In the genomic region with DNA sequence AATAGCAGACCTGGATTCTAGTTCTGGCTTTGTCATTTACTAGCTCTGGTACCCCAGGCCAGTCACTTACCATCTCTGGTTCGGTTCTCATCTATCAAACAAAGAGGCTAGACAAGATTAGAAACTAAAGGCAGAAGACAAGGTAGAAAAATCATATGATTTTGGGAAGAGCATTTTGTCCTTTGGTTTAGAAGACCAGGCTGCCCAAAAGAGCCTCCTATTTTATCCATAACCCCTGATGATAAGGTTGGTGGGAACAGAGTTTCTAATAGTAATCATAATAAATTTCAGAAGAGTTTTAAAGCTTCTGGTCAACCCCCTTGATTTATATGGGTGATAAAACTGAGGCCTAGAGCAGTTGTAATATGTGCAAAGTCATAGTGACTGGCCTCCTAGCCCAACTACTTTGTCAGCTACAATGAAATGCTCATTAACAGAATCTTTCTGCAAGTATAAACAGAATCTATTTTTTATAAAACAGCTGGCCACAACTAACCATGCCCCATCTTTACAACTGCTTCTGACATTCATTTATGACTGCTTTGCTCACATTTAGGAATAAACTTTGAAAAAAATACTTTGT, we compare ENCODE assay signal across 19 cellular contexts. TPM values are rescaled to one million over a fixed set of nuclear protein-coding genes. Genes with fewer than 3 reads are reported as not detected.
DNase-seq lines count a peak whose midpoint lies in the region; ATAC-seq and TF ChIP-seq lines count a peak whose summit lies in the region.
"Had no signal": no experiment of that assay in that cellular context is flagged by ENCODE, and none has a peak within 500 bp of the region (broad histone marks: within the 10 kb centered on the region; RNA-seq: fewer than 3 reads in every experiment).

No MANE protein-coding gene starts in this region.

- H3K4me3 Mint-ChIP-seq in naive thymus-derived CD8-positive, alpha-beta T cell: no peak overlapping the region
- H3K4me3 Mint-ChIP-seq: activated CD4-positive, alpha-beta T cell treated with anti-CD3 and anti-CD28 coated beads, Interleukin-2, amount 10 ng/mL, durations not matched to agents 7 days and 5 days; natural killer cell had no signal

- peak overlapping the region; percentile 98 for H3K18ac ChIP-seq in IMR-90 (ENCODE audit: low read depth, low read length)

- POLR2A ChIA-PET in AG04450 (lab: Yijun Ruan, JAX): interaction anchor here (1.3 to 1.7 kb wide), 2 partner anchors 11 to 87 kb away, joined by 5 to 6 read pairs; a partner anchor contains a TSS
- POLR2A ChIA-PET in IMR-90 (lab: Charles Lee; ENCODE audit: unreplicated experiment): no interaction called here
- POLR2A ChIA-PET in naive thymus-derived CD8-positive, alpha-beta T cell (lab: Charles Lee): no interaction called here

- no peaks in the 10 kb centered on the region for H3K9me3 Mint-ChIP-seq in naive thymus-derived CD8-positive, alpha-beta T cell
- H3K9me3 Mint-ChIP-seq: activated CD4-positive, alpha-beta T cell treated with anti-CD3 and anti-CD28 coated beads, Interleukin-2, amount 10 ng/mL, durations not matched to agents 7 days and 5 days; natural killer cell had no signal

- H3K27me3 ChIP-seq in AG04450 (ENCODE audit: control insufficient read depth, insufficient read depth, low read length) (no peaks in the 10 kb centered on the region), IMR-90 (ENCODE audit: control insufficient read depth, insufficient read depth, low read length) (no peaks in the 10 kb centered on the region), muscle layer of duodenum (ENCODE audit: low read depth, low read length) (no peaks in the 10 kb centered on the region), thyroid gland (no peaks in the 10 kb centered on the region)
- H3K27me3 ChIP-seq: foreskin keratinocyte, SJCRH30 had no signal

- ATAC-seq in IMR-90 (ENCODE audit: low read depth) (peak; percentile 41), HG02970 (IDR thresholded peaks at IDR 0.05; ENCODE audit: low FRiP score, unreplicated experiment) (no peak)
- ATAC-seq in naive thymus-derived CD8-positive, alpha-beta T cell: no peak
- ATAC-seq: foreskin keratinocyte, natural killer cell had no signal

- peak overlapping the region; percentile 20; the same call in 1 of the 2 replicates for H2BK120ac ChIP-seq in IMR-90 (ENCODE audit: low read depth, low read length)

- H3K79me1 ChIP-seq in IMR-90 (ENCODE audit: low read depth in 1 of 2, low read length in 2 of 2): peaks cover 3 to 9% of the 10 kb centered on the region in 2 experiments; a peak in 3 of 4 replicates

- no peak overlapping the region for H3K23ac ChIP-seq in IMR-90 (ENCODE audit: low read depth, low read length)

- no peak for TF ChIP-seq RAD21 in IMR-90 (IDR thresholded peaks at IDR 0.05; ENCODE audit: low read length)

- H2AK5ac ChIP-seq in IMR-90 (ENCODE audit: low read depth, low read length): no peak overlapping the region

- no peak overlapping the region for H2BK15ac ChIP-seq in IMR-90 (ENCODE audit: low read depth, low read length)

- H4K91ac ChIP-seq in IMR-90 (ENCODE audit: insufficient read depth, low read depth, low read length): peak overlapping the region; percentile 52; the same call in 1 of the 2 replicates

- CTCF ChIA-PET in AG04450 (lab: Charles Lee): interaction anchor here (1.0 to 4.8 kb wide), 4 partner anchors 77 to 148 kb away, joined by 3 to 46 read pairs (median 18); a partner anchor contains a TSS
- CTCF ChIA-PET in IMR-90 (lab: Yijun Ruan, JAX): interaction anchor here (0.9 kb wide), 1 partner anchor 78 kb away, joined by 3 read pairs; no protein-coding TSS in a partner anchor

- H4K5ac ChIP-seq in IMR-90 (ENCODE audit: low read depth, low read length): peak overlapping the region; percentile 99; the same call in 1 of the 2 replicates

- peak overlapping the region in 1 of 2 experiments; percentile 41; a peak in 1 of 4 replicates for H4K8ac ChIP-seq in IMR-90 (ENCODE audit: low read depth in 2 of 2, low read length in 2 of 2)

- H3K36me3 ChIP-seq in IMR-90 (ENCODE audit: control insufficient read depth, insufficient read depth, low read length) (peaks cover 28% of the 10 kb centered on the region), muscle layer of duodenum (ENCODE audit: control insufficient read depth in 1 of 2, insufficient read depth in 2 of 2, low read length in 2 of 2) (peaks cover 16 to 34% of the 10 kb centered on the region in 2 donors), thyroid gland (peaks cover 0 to 15% of the 10 kb centered on the region in 2 donors)

- H3K9me1 ChIP-seq in IMR-90 (ENCODE audit: insufficient read depth, low read length): no peaks in the 10 kb centered on the region

- in situ Hi-C loops in IMR-90 (cut with MboI; ENCODE audit: low sequenced_read_pairs): no loop called here

- H3K27me3 Mint-ChIP-seq in naive thymus-derived CD8-positive, alpha-beta T cell: no peaks in the 10 kb centered on the region
- H3K27me3 Mint-ChIP-seq: activated CD4-positive, alpha-beta T cell treated with anti-CD3 and anti-CD28 coated beads, Interleukin-2, amount 10 ng/mL, durations not matched to agents 7 days and 5 days had no signal

- no peak overlapping the region for H2AFZ ChIP-seq in IMR-90 (replicated peaks; ENCODE audit: low read length, poor library complexity)

- no peak for TF ChIP-seq CTCF in AG04450 (IDR thresholded peaks at IDR 0.05; ENCODE audit: low read depth, low read length)
- no peak for TF ChIP-seq CTCF in IMR-90 (conservative IDR thresholded peaks at IDR 0.05; ENCODE audit: low read depth, low read length)
- TF ChIP-seq CTCF in thyroid gland (IDR thresholded peaks at IDR 0.05): no peak

- no TSS peak for BruUV-seq in IMR-90 (replicated peaks; lab: Mats Ljungman, UMichigan)

- H3K14ac ChIP-seq in IMR-90 (replicated peaks; ENCODE audit: low read depth, low read length): no peak overlapping the region

- no peak overlapping the region for H3K56ac ChIP-seq in IMR-90 (ENCODE audit: extremely low read depth, insufficient read depth, low read length)

- peaks cover 0 to 67% (median 3%) of the 10 kb centered on the region in 3 donors for H3K36me3 Mint-ChIP-seq in naive thymus-derived CD8-positive, alpha-beta T cell

- DNase-seq in AG04450 (ENCODE audit: low read depth, low spot score) (no peak), IMR-90 (peak; percentile 56), dedifferentiated amniotic fluid mesenchymal stem cell (ENCODE audit: extremely low spot score) (peak; percentile 32), SW 1271 (lab: John Stamatoyannopoulos, UW) (no peak), thyroid gland (no peak)
- DNase-seq in naive thymus-derived CD8-positive, alpha-beta T cell: no peak
- DNase-seq: activated CD4-positive, alpha-beta T cell treated with anti-CD3 and anti-CD28 coated beads, Interleukin-2, amount 10 ng/mL, durations not matched to agents 7 days and 5 days; activated naive CD4-positive, alpha-beta T cell treated with anti-CD3 and anti-CD28 coated beads, Interleukin-2, amount 50 U/mL, for 16 hours; DMS 273 treated with DMSO at 0.1 percent for 48 hours; foreskin keratinocyte; natural killer cell; NCI-H1694; NCI-H510A treated with DMSO at 0.1 percent for 48 hours; SJCRH30; stimulated activated CD4-positive, alpha-beta T cell treated with anti-CD3 and anti-CD28 coated beads, Interleukin-15, amount 100 ng/mL, for 24 hours; T1000 had no signal

- no peaks in the 10 kb centered on the region for H3K9me3 ChIP-seq in AG04450 (ENCODE audit: control insufficient read depth, insufficient read depth, low read length)
- H3K9me3 ChIP-seq in IMR-90 (ENCODE audit: control insufficient read depth, insufficient read depth, low read length): no peaks in the 10 kb centered on the region
- H3K9me3 ChIP-seq in muscle layer of duodenum (ENCODE audit: control insufficient read depth in 1 of 2, low read length in 2 of 2): no peaks in the 10 kb centered on the region
- H3K9me3 ChIP-seq in thyroid gland: no peaks in the 10 kb centered on the region
- H3K9me3 ChIP-seq: HAP-1, SJCRH30 had no signal

- H3K4me3 ChIP-seq in AG04450 (ENCODE audit: low read depth, low read length) (no peak overlapping the region), IMR-90 (ENCODE audit: insufficient read depth, low read depth, low read length) (no peak overlapping the region), muscle layer of duodenum (ENCODE audit: low read depth in 1 of 2, low read length in 2 of 2) (no peak overlapping the region), thyroid gland (replicated peaks in 1 of 3) (no peak overlapping the region)
- H3K4me3 ChIP-seq: HAP-1, SJCRH30 had no signal

- dilution Hi-C loops in IMR-90 (cut with HindIII; ENCODE audit: low sequenced_read_pairs, unreplicated experiment): no loop called here

- H3K4me1 Mint-ChIP-seq in naive thymus-derived CD8-positive, alpha-beta T cell: peaks cover 0 to 7% (median 3%) of the 10 kb centered on the region in 4 donors
- H3K4me1 Mint-ChIP-seq: natural killer cell had no signal

- peak overlapping the region; percentile 74 for H3K27ac ChIP-seq in AG04450 (ENCODE audit: low read depth, low read length)
- peak overlapping the region; percentile 75; the same call in 1 of the 2 replicates for H3K27ac ChIP-seq in IMR-90 (ENCODE audit: insufficient read depth, low read length)
- H3K27ac ChIP-seq in muscle layer of duodenum (ENCODE audit: low read length): peak overlapping the region; percentile 67
- H3K27ac ChIP-seq in thyroid gland: no peak overlapping the region
- H3K27ac ChIP-seq: foreskin keratinocyte, SJCRH30 had no signal

- H2BK5ac ChIP-seq in IMR-90 (ENCODE audit: low read depth, low read length, poor library complexity, severe bottlenecking): peak overlapping the region; percentile 98

- no peak overlapping the region; the same call in 1 of the 2 replicates for H2BK20ac ChIP-seq in IMR-90 (ENCODE audit: low read depth, low read length)

- WGBS in IMR-90 (ENCODE audit: extremely low coverage in 2 of 2, insufficient read length in 1 of 2), 2 experiments: no CpG with 5 or more reads among the region's 1 CpG
- WGBS in thyroid gland, 2 donors: 93 to 95% methylated on average over 1 of the region's 1 CpG

- peaks cover 11% of the 10 kb centered on the region; the same call in 1 of the 2 replicates for H3K4me1 ChIP-seq in IMR-90 (ENCODE audit: control insufficient read depth, insufficient read depth, low read length)
- no peaks in the 10 kb centered on the region for H3K4me1 ChIP-seq in muscle layer of duodenum (ENCODE audit: control insufficient read depth in 1 of 2, insufficient read depth in 2 of 2, low read length in 2 of 2)
- H3K4me1 ChIP-seq in thyroid gland: peaks cover 0 to 4% of the 10 kb centered on the region in 2 donors
- H3K4me1 ChIP-seq: foreskin keratinocyte, HAP-1, SJCRH30 had no signal

- intact Hi-C loops in IMR-90 (cut with micrococcal nuclease): no loop called here
- intact Hi-C loops in thyroid gland (cut with DNase I): no loop called here

- no peak overlapping the region; the same call in 1 of the 2 replicates for H3K4ac ChIP-seq in IMR-90 (ENCODE audit: low read depth, low read length)

- H3K9ac ChIP-seq in IMR-90 (ENCODE audit: low read depth, low read length): no peak overlapping the region

- TF ChIP-seq POLR2A in IMR-90 (IDR thresholded peaks at IDR 0.05; ENCODE audit: low read depth, low read length) (no peak), thyroid gland (IDR thresholded peaks at IDR 0.05) (no peak)

- no peaks in the 10 kb centered on the region for H4K20me1 ChIP-seq in IMR-90 (ENCODE audit: insufficient read depth, low read length)

- no peak overlapping the region for H2AK9ac ChIP-seq in IMR-90 (replicated peaks; ENCODE audit: low read depth, low read length, poor library complexity)

- H3K4me2 ChIP-seq in IMR-90 (ENCODE audit: low read depth, low read length): 0 out of 2 replicates have a peak overlapping the region, but pooled peaks have one; percentile 3

- no peak overlapping the region for H3K27ac Mint-ChIP-seq in naive thymus-derived CD8-positive, alpha-beta T cell
- H3K27ac Mint-ChIP-seq: activated CD4-positive, alpha-beta T cell treated with anti-CD3 and anti-CD28 coated beads, Interleukin-2, amount 10 ng/mL, durations not matched to agents 7 days and 5 days; natural killer cell had no signal

RNA-seq across cellular contexts. Expression of a gene that starts 23.4 kb away (rescaled TPM):
- polyA plus RNA-seq in AG04450 (2011; rRNA removed) (26.1 and 32.2 TPM in 2 replicates), IMR-90 (2012; rRNA removed) (17.3 and 18.9 TPM in 2 replicates)
- polyA minus RNA-seq in AG04450 (2011; rRNA and poly(A)+ RNA removed): 14.5 and 18.3 TPM in 2 replicates
- total RNA-seq in IMR-90 (2012; rRNA removed) (40.1 and 41.1 TPM in 2 replicates), thyroid gland (10 to 100 TPM; 30.3 to 63.9 (median 41.0) TPM)
- polyA plus RNA-seq in IMR-90 (2012; cell fraction: cytosol; rRNA removed): 7.5 and 11.5 TPM in 2 replicates
- 9.7 and 24.9 TPM in 2 replicates for polyA plus RNA-seq in IMR-90 (2012; cell fraction: nucleus; rRNA removed; ENCODE audit: low replicate concordance)
- 10 to 100 TPM; 34.2 to 39.4 TPM for total RNA-seq in naive thymus-derived CD8-positive, alpha-beta T cell
- 10 to 100 TPM; 33.3 to 34.7 (median 33.8) TPM for polyA plus RNA-seq in naive thymus-derived CD8-positive, alpha-beta T cell

RNA-seq across cellular contexts. Expression of a gene that starts 23.5 kb away (rescaled TPM):
- polyA plus RNA-seq in AG04450 (2011; rRNA removed): 13.9 and 18.0 TPM in 2 replicates
- polyA minus RNA-seq in AG04450 (2011; rRNA and poly(A)+ RNA removed): 7.7 and 8.1 TPM in 2 replicates
- 7.0 and 17.2 TPM in 2 replicates for total RNA-seq in IMR-90 (2012; rRNA removed)
- polyA plus RNA-seq in IMR-90 (2012; rRNA removed): 9.1 and 10.2 TPM in 2 replicates
- 2.7 and 5.5 TPM in 2 replicates for polyA plus RNA-seq in IMR-90 (2012; cell fraction: cytosol; rRNA removed)
- polyA plus RNA-seq in IMR-90 (2012; cell fraction: nucleus; rRNA removed; ENCODE audit: low replicate concordance): 1.3 and 11.4 TPM in 2 replicates
- 10 to 100 TPM; 35.5 to 37.5 TPM for total RNA-seq in naive thymus-derived CD8-positive, alpha-beta T cell
- polyA plus RNA-seq in naive thymus-derived CD8-positive, alpha-beta T cell: 10 to 100 TPM; 61.2 to 69.1 (median 64.6) TPM
- total RNA-seq in thyroid gland: 10 to 100 TPM; 18.6 to 25.7 (median 20.7) TPM

RNA-seq across cellular contexts. Expression of a gene that starts 49.2 kb away (rescaled TPM):
- 14.4 and 16.2 TPM in 2 replicates for polyA plus RNA-seq in AG04450 (2011; rRNA removed)
- 30.8 and 34.4 TPM in 2 replicates for polyA minus RNA-seq in AG04450 (2011; rRNA and poly(A)+ RNA removed)
- 20.0 and 23.3 TPM in 2 replicates for total RNA-seq in IMR-90 (2012; rRNA removed)
- polyA plus RNA-seq in IMR-90 (2012; rRNA removed): 6.5 and 8.0 TPM in 2 replicates
- polyA plus RNA-seq in IMR-90 (2012; cell fraction: cytosol; rRNA removed): 3.3 and 5.3 TPM in 2 replicates
- 2.5 and 8.4 TPM in 2 replicates for polyA plus RNA-seq in IMR-90 (2012; cell fraction: nucleus; rRNA removed; ENCODE audit: low replicate concordance)
- total RNA-seq in naive thymus-derived CD8-positive, alpha-beta T cell: 1 to 10 TPM; 2.8 to 2.9 TPM
- polyA plus RNA-seq in naive thymus-derived CD8-positive, alpha-beta T cell: under 1 TPM; 0.33 to 0.83 (median 0.82) TPM
- total RNA-seq in thyroid gland: 10 to 100 TPM in 2 of 4 donors, 1 to 10 TPM in 2; 7.8 to 13.7 (median 10.2) TPM

Comparison
In these comparisons a context has a peak if more than half of its experiments do, and no peak if none do; other contexts are left out.
1. DNase-seq: peak in IMR-90 (single experiment) and dedifferentiated amniotic fluid mesenchymal stem cell (single experiment); none in AG04450 (single experiment), naive thymus-derived CD8-positive, alpha-beta T cell (0 of 10), SW 1271 (0 of 2) and thyroid gland (0 of 2).
2. H3K27ac ChIP-seq: peak in AG04450 (single experiment), IMR-90 (single experiment) and muscle layer of duodenum (single experiment); none in thyroid gland (0 of 3).